Comparison of ENCODE assay signal across 18 cellular contexts in the genomic region with DNA sequence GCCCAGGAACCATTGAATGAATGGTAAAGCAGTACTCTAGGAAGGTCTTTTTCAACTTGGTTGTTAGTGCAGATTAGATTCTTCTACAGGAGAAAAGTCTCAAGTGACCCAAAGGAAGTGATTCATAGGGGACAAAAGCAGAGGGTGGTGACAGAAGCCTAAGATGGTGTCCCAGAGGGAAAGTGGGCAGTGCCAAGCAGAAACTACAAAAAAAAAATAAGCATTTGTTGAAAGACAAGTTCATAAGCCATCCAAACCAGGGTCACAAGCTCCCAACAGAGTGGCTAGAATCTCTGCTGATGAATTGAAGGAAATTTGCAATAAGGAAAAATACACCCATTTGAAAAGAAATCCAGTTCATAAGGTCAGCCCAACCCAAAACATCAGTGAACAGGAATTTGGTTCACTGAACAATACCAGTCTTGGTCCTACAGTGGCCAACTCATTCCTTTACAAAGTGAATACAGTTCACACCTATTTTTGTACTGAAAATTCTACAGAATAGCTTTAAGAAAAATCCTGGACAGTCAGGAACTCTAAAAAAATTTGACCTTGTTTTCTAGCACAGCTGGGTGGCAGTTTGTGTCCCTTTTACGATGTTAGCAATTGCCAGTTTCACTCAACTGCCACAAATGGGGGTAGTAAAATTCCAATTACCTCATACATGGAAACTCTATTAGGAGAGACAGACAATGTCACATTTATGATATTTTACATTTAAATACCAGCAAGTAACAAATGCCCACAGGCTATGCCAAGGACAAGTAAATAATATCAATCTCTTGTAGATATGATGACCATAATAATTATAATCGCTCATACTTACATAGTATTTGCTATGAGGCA. TPM values are rescaled to one million over a fixed set of nuclear protein-coding genes. Genes with fewer than 3 reads are reported as not detected.
DNase-seq lines count a peak whose midpoint lies in the region; ATAC-seq and TF ChIP-seq lines count a peak whose summit lies in the region.
"Had no signal": no experiment of that assay in that cellular context is flagged by ENCODE, and none has a peak within 500 bp of the region (broad histone marks: within the 10 kb centered on the region; RNA-seq: fewer than 3 reads in every experiment).

No MANE protein-coding gene starts in this region.

- H3K27me3 ChIP-seq in mammary epithelial cell (ENCODE audit: insufficient read depth, low read length), result no peaks in the 10 kb centered on the region
- no peaks in the 10 kb centered on the region for H3K27me3 ChIP-seq in breast epithelium
- no peaks in the 10 kb centered on the region for H3K27me3 ChIP-seq in SJSA1 (replicated peaks)
- H3K27me3 ChIP-seq in gastroesophageal sphincter, result peaks cover 12% of the 10 kb centered on the region

- H3K9me3 ChIP-seq in mammary epithelial cell (replicated peaks; ENCODE audit: insufficient read depth, low read length), result no peaks in the 10 kb centered on the region
- H3K9me3 ChIP-seq in breast epithelium, result no peaks in the 10 kb centered on the region
- H3K9me3 ChIP-seq in SJSA1 (replicated peaks), result peaks cover 3% of the 10 kb centered on the region; the same call in 1 of the 2 replicates
- peaks cover 0 to 3% (median 0%) of the 10 kb centered on the region in 3 donors for H3K9me3 ChIP-seq in gastroesophageal sphincter

- ATAC-seq in gastroesophageal sphincter, result peak; percentile 46
- ATAC-seq in stimulated activated naive B cell treated with anti-CD40 and anti-IgM and Interleukin-4, amounts not matched to agents 10 μg/mL and 1 μg/mL and 100 μg/mL, for 72 hours (replicated peaks), result peak; percentile 51 to 64
- no peak for ATAC-seq in GM21515 (IDR thresholded peaks at IDR 0.05; ENCODE audit: unreplicated experiment)
- ATAC-seq: K562, T-cell had no signal

- H3K4me1 Mint-ChIP-seq in stimulated activated naive B cell treated with anti-CD40 and anti-IgM and Interleukin-4, amounts not matched to agents 10 μg/mL and 1 μg/mL and 100 μg/mL, for 72 hours, result peaks cover 18 to 56% of the 10 kb centered on the region in 2 donors
- peaks cover 3% of the 10 kb centered on the region for H3K4me1 Mint-ChIP-seq in mesothelial cell of epicardium

- H3K4me3 Mint-ChIP-seq in stimulated activated naive B cell treated with anti-CD40 and anti-IgM and Interleukin-4, amounts not matched to agents 10 μg/mL and 1 μg/mL and 100 μg/mL, for 72 hours, result no peak overlapping the region
- H3K4me3 Mint-ChIP-seq in mesothelial cell of epicardium, result no peak overlapping the region
- H3K4me3 Mint-ChIP-seq: activated naive CD8-positive, alpha-beta T cell treated with anti-CD3 and anti-CD28 coated beads for 36 hours; T-cell had no signal

- H3K4me3 ChIP-seq in mammary epithelial cell (replicated peaks in 1 of 3; ENCODE audit: insufficient read depth in 1 of 3, low read depth in 2 of 3, low read length in 3 of 3) (no peak overlapping the region), breast epithelium (no peak overlapping the region), SJSA1 (no peak overlapping the region), gastroesophageal sphincter (no peak overlapping the region)
- H3K4me3 ChIP-seq: K562 had no signal

- no TSS peak for BruUV-seq in mammary epithelial cell (replicated peaks; lab: Mats Ljungman, UMichigan)

- DNase-seq in mammary epithelial cell (peak; percentile 48), breast epithelium (ENCODE audit: low spot score in 2 of 2) (no peak), SJSA1 (ENCODE audit: low read depth in 1 of 2, low spot score in 2 of 2) (peak in 1 of 2 experiments; percentile 44), mesothelial cell of epicardium (ENCODE audit: low spot score in 2 of 2, unreplicated experiment in 2 of 2) (no peak), inferior parietal cortex (ENCODE audit: extremely low spot score) (no peak)
- DNase-seq in stimulated activated naive B cell treated with anti-CD40 and anti-IgM and Interleukin-4, amounts not matched to agents 10 μg/mL and 1 μg/mL and 100 μg/mL, for 72 hours, result no peak
- DNase-seq: ACHN; activated CD4-positive, CD25-positive, alpha-beta regulatory T cell treated with anti-CD3 and anti-CD28 coated beads, Interleukin-2, amount 50 U/mL, for 72 hours; activated naive CD8-positive, alpha-beta T cell treated with anti-CD3 and anti-CD28 coated beads for 36 hours; caudate nucleus; head of caudate nucleus; kidney glomerular epithelial cell; NCI-H1436; stimulated activated CD4-positive, alpha-beta T cell treated with anti-CD3 and anti-CD28 coated beads, Interleukin-4, amount 100 ng/mL, for 4 hours; T-cell had no signal

- in situ Hi-C loops in mammary epithelial cell (cut with MboI; ENCODE audit: low sequenced_read_pairs in 2 of 2), result no loop called here

- no peaks in the 10 kb centered on the region for H4K20me1 ChIP-seq in mammary epithelial cell (ENCODE audit: insufficient read depth, low read length)

- dilution Hi-C loops in mammary epithelial cell (cut with HindIII; ENCODE audit: low sequenced_read_pairs), result no loop called here

- no peak overlapping the region for H3K27ac Mint-ChIP-seq in stimulated activated naive B cell treated with anti-CD40 and anti-IgM and Interleukin-4, amounts not matched to agents 10 μg/mL and 1 μg/mL and 100 μg/mL, for 72 hours
- H3K27ac Mint-ChIP-seq in mesothelial cell of epicardium, result no peak overlapping the region
- H3K27ac Mint-ChIP-seq: activated naive CD8-positive, alpha-beta T cell treated with anti-CD3 and anti-CD28 coated beads for 36 hours had no signal

- TF ChIP-seq CTCF in mammary epithelial cell (conservative IDR thresholded peaks at IDR 0.05 in 1 of 2, IDR thresholded peaks at IDR 0.05 in 1 of 2; ENCODE audit: extremely low read depth in 1 of 2, insufficient read depth in 1 of 2, low read depth in 1 of 2, low read length in 2 of 2), result no peak
- TF ChIP-seq CTCF in breast epithelium (IDR thresholded peaks at IDR 0.05), result no peak
- no peak for TF ChIP-seq CTCF in gastroesophageal sphincter (IDR thresholded peaks at IDR 0.05)
- no peak for TF ChIP-seq CTCF in mesothelial cell of epicardium (IDR thresholded peaks at IDR 0.05; ENCODE audit: unreplicated experiment)

- H3K4me2 ChIP-seq in mammary epithelial cell (ENCODE audit: insufficient read depth, low read depth, low read length), result no peak overlapping the region

- no peaks in the 10 kb centered on the region for H3K27me3 Mint-ChIP-seq in stimulated activated naive B cell treated with anti-CD40 and anti-IgM and Interleukin-4, amounts not matched to agents 10 μg/mL and 1 μg/mL and 100 μg/mL, for 72 hours
- no peaks in the 10 kb centered on the region for H3K27me3 Mint-ChIP-seq in mesothelial cell of epicardium (ENCODE audit: low read depth)
- H3K27me3 Mint-ChIP-seq: activated naive CD8-positive, alpha-beta T cell treated with anti-CD3 and anti-CD28 coated beads for 36 hours; T-cell had no signal

- peaks cover 0 to 4% of the 10 kb centered on the region in 2 donors for H3K36me3 Mint-ChIP-seq in stimulated activated naive B cell treated with anti-CD40 and anti-IgM and Interleukin-4, amounts not matched to agents 10 μg/mL and 1 μg/mL and 100 μg/mL, for 72 hours
- H3K36me3 Mint-ChIP-seq in mesothelial cell of epicardium, result peaks cover 3% of the 10 kb centered on the region
- H3K36me3 Mint-ChIP-seq: activated naive CD8-positive, alpha-beta T cell treated with anti-CD3 and anti-CD28 coated beads for 36 hours had no signal

- intact Hi-C loops in mammary epithelial cell (cut with micrococcal nuclease) (no loop called here), breast epithelium (cut with DNase I; ENCODE audit: low total_unique reads) (no loop called here)

- TF ChIP-seq POLR2A in breast epithelium (IDR thresholded peaks at IDR 0.05) (no peak), gastroesophageal sphincter (IDR thresholded peaks at IDR 0.05) (no peak)

- H3K79me2 ChIP-seq in mammary epithelial cell (ENCODE audit: insufficient read depth, low read length), result no peaks in the 10 kb centered on the region

- no peaks in the 10 kb centered on the region for H3K36me3 ChIP-seq in mammary epithelial cell (ENCODE audit: insufficient read depth, low read length)
- no peaks in the 10 kb centered on the region for H3K36me3 ChIP-seq in breast epithelium
- no peaks in the 10 kb centered on the region for H3K36me3 ChIP-seq in SJSA1
- no peaks in the 10 kb centered on the region for H3K36me3 ChIP-seq in gastroesophageal sphincter

- no peak for TF ChIP-seq EP300 in gastroesophageal sphincter (IDR thresholded peaks at IDR 0.05)

- WGBS in mammary epithelial cell (ENCODE audit: low coverage, missing lambda C conversion rate), result 91% methylated on average over 2 of the region's 2 CpGs
- WGBS in gastroesophageal sphincter (ENCODE audit: low coverage in 1 of 2), 2 donors, result 65 to 85% methylated on average over 2 of the region's 2 CpGs

- no peak overlapping the region for H3K9ac ChIP-seq in mammary epithelial cell (ENCODE audit: insufficient read depth, low read length)

- H3K4me1 ChIP-seq in mammary epithelial cell (ENCODE audit: insufficient read depth, low read length) (peaks cover 4% of the 10 kb centered on the region), breast epithelium (no peaks in the 10 kb centered on the region), SJSA1 (replicated peaks) (peaks cover 37% of the 10 kb centered on the region), gastroesophageal sphincter (peaks cover 0 to 8% (median 0%) of the 10 kb centered on the region in 3 donors)

- no peak overlapping the region for H2AFZ ChIP-seq in mammary epithelial cell (ENCODE audit: low read depth, low read length)

- H3K27ac ChIP-seq in mammary epithelial cell (ENCODE audit: insufficient read depth, low read depth, low read length), result no peak overlapping the region
- no peak overlapping the region for H3K27ac ChIP-seq in breast epithelium
- peak overlapping the region; percentile 68 for H3K27ac ChIP-seq in SJSA1
- peak overlapping the region in 3 of 4 donors; percentile 3 to 46 (median 19) for H3K27ac ChIP-seq in gastroesophageal sphincter

- H3K9me3 Mint-ChIP-seq in stimulated activated naive B cell treated with anti-CD40 and anti-IgM and Interleukin-4, amounts not matched to agents 10 μg/mL and 1 μg/mL and 100 μg/mL, for 72 hours, result peaks cover 2 to 4% of the 10 kb centered on the region in 2 donors
- H3K9me3 Mint-ChIP-seq in mesothelial cell of epicardium, result peaks cover 5% of the 10 kb centered on the region
- H3K9me3 Mint-ChIP-seq: activated naive CD8-positive, alpha-beta T cell treated with anti-CD3 and anti-CD28 coated beads for 36 hours had no signal

- CTCF ChIA-PET in mammary epithelial cell (lab: Charles Lee; ENCODE audit: low non-redundant PET), result no interaction called here

RNA-seq across cellular contexts. Expression of a gene that starts 21.6 kb away (rescaled TPM):
- total RNA-seq in mammary epithelial cell (10 to 100 TPM; 20.8 to 29.3 TPM), breast epithelium (10 to 100 TPM; 28.2 to 41.4 (median 40.6) TPM), gastroesophageal sphincter (10 to 100 TPM; 15.7 to 34.2 (median 22.9) TPM), mesothelial cell of epicardium (61.9 to 66.5 TPM (median 64.2 TPM) in 3 replicates)
- polyA plus RNA-seq in mammary epithelial cell, result 17.6 TPM
- polyA minus RNA-seq in mammary epithelial cell, result 51.7 TPM
- 31.7 and 47.1 TPM in 2 replicates for total RNA-seq in SJSA1 (2014; rRNA removed; shearing (Covaris generic))

Comparison
In these comparisons a context has a peak if more than half of its experiments do, and no peak if none do; other contexts are left out.
1. H3K27ac ChIP-seq: peak in SJSA1 (single experiment) and gastroesophageal sphincter (3 of 4); none in mammary epithelial cell (single experiment) and breast epithelium (0 of 2).